ENCODE assay signal across 31 cellular contexts in the genomic region with DNA sequence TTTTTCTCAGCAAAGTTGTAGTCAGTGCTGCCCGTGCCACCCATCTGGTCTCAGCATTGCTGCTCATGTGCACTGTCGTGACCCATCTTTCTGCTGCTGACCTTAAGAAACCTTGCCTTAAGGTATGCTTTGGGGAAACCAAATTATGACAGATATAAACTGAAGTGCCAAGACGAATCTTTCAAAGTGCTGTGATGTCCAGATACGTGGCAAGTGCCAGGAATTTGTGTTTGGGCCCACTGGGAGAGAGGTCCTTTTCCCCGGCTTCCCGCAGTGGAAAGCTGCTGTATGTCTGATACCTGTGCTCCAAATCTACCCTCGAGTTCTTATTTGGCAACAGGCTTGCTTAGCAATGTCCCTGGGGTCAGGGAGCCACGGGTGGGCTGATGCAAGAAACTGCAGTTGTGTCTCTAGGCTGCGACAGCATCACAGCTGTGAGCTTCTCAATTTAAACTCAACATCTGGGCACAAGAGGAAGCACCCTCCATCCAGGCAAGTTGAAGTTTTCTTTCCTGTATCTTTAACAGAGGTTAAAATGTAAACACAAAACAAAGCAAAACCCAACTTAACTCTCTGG. TPM values are rescaled to one million over a fixed set of nuclear protein-coding genes. Genes with fewer than 3 reads are reported as not detected.
"Had no signal": no experiment of that assay in that cellular context is flagged by ENCODE, and none has a peak within 500 bp of the region (broad histone marks: within the 10 kb centered on the region; RNA-seq: fewer than 3 reads in every experiment).

No MANE protein-coding gene starts in this region.

- H3K4me2 ChIP-seq: smooth muscle cell had no signal

- H3K4me1 ChIP-seq: psoas muscle, suprapubic skin, tibial artery had no signal

- H3K27me3 ChIP-seq: pancreas, suprapubic skin, tibial artery had no signal

- DNase-seq: activated CD4-positive, alpha-beta memory T cell treated with anti-CD3 and anti-CD28 coated beads, Interleukin-2, amount 10 ng/mL, durations not matched to agents 7 days and 5 days; activated CD4-positive, alpha-beta T cell treated with anti-CD3 and anti-CD28 coated beads, Interleukin-2, amount 10 ng/mL, durations not matched to agents 24 days and 14 days; activated CD4-positive, CD25-positive, alpha-beta regulatory T cell treated with anti-CD3 and anti-CD28 coated beads, Interleukin-2, amount 50 U/mL, for 72 hours; activated CD8-positive, alpha-beta memory T cell treated with anti-CD3 and anti-CD28 coated beads, Interleukin-2, amount 50 U/mL, for 48 hours; activated gamma-delta T cell; activated naive CD4-positive, alpha-beta T cell treated with anti-CD3 and anti-CD28 coated beads, Interleukin-2, amount 10 ng/mL, durations not matched to agents 7 days and 5 days; activated naive CD8-positive, alpha-beta T cell treated with anti-CD3 and anti-CD28 coated beads, Interleukin-2, amount 50 U/mL, for 24 hours; activated T-cell treated with anti-CD3 and anti-CD28 coated beads, Interleukin-2, amount 50 U/mL, for 24 hours; amygdala; cortex of kidney; effector memory CD8-positive, alpha-beta T cell; erythroblast; hypothalamus; immature natural killer cell; kidney; left colon; mammary epithelial cell; naive B cell; nucleus accumbens; pancreas; psoas muscle; stimulated activated CD4-positive, alpha-beta T cell treated with anti-CD3 and anti-CD28 coated beads, Interleukin-2, amount 100 ng/mL, for 24 hours; stimulated activated naive B cell treated with anti-CD40 and anti-IgM and Interleukin-4, amounts not matched to agents 10 μg/mL and 1 μg/mL and 100 μg/mL, for 72 hours; T1000; tibial artery; WERI-Rb-1 had no signal

- H3K4me3 ChIP-seq: pancreas, psoas muscle, smooth muscle cell, suprapubic skin, tibial artery had no signal

- ATAC-seq: activated naive CD8-positive, alpha-beta T cell treated with anti-CD3 and anti-CD28 coated beads, Interleukin-2, amount 50 U/mL, for 24 hours; effector memory CD8-positive, alpha-beta T cell; left colon; psoas muscle; stimulated activated naive B cell treated with anti-CD40 and anti-IgM and Interleukin-4, amounts not matched to agents 10 μg/mL and 1 μg/mL and 100 μg/mL, for 72 hours had no signal

- H3K27ac ChIP-seq: psoas muscle, suprapubic skin, tibial artery, WERI-Rb-1 had no signal

- H3K9me3 ChIP-seq: pancreas, psoas muscle, suprapubic skin, tibial artery had no signal

- H3K36me3 ChIP-seq: pancreas, suprapubic skin, tibial artery, WERI-Rb-1 had no signal

RNA-seq across cellular contexts. Expression of gene TOX3, which starts 30.3 kb away (rescaled TPM):
- total RNA-seq: activated CD4-positive, alpha-beta memory T cell treated with anti-CD3 and anti-CD28 coated beads, Interleukin-2, amount 10 ng/mL, durations not matched to agents 7 days and 5 days; activated CD4-positive, alpha-beta T cell treated with anti-CD3 and anti-CD28 coated beads, Interleukin-2, amount 10 ng/mL, durations not matched to agents 24 days and 14 days; chondrocyte; fibroblast of lung; fibroblast of villous mesenchyme; psoas muscle had no signal
- polyA plus RNA-seq: fibroblast of lung, immature natural killer cell, mammary epithelial cell had no signal
